21 cellular contexts compared by ENCODE assay signal in genomic region chrX:71846429-71846828, GRCh38.
A peak's percentile ranks its signal among the peaks of the same experiment; 100 is the strongest.
DNase-seq lines count a peak whose midpoint lies in the region; ATAC-seq and TF ChIP-seq lines count a peak whose summit lies in the region.
"Had no signal": no experiment of that assay in that cellular context is flagged by ENCODE, and none has a peak within 500 bp of the region (broad histone marks: within the 10 kb centered on the region; RNA-seq: fewer than 3 reads in every experiment).

No MANE protein-coding gene starts in this region.

- CTCF ChIA-PET in IMR-90 (lab: Yijun Ruan, JAX) (no interaction called here), PC-9 (lab: Charles Lee) (no interaction called here)
- CTCF ChIA-PET in activated CD4-positive, alpha-beta T cell treated with anti-CD3 and anti-CD28 coated beads, Interleukin-2, amount 10 ng/mL, durations not matched to agents 7 days and 5 days (lab: Charles Lee) = no interaction called here

- H3K56ac ChIP-seq in IMR-90 (ENCODE audit: extremely low read depth, insufficient read depth, low read length) = no peak overlapping the region

- H2BK20ac ChIP-seq in IMR-90 (ENCODE audit: low read depth, low read length) = no peak overlapping the region

- no peaks in the 10 kb centered on the region for H4K20me1 ChIP-seq in IMR-90 (ENCODE audit: insufficient read depth, low read length)
- no peaks in the 10 kb centered on the region for H4K20me1 ChIP-seq in PC-9 (ENCODE audit: insufficient read depth)

- H3K9me3 Mint-ChIP-seq in activated CD4-positive, alpha-beta T cell treated with anti-CD3 and anti-CD28 coated beads, Interleukin-2, amount 10 ng/mL, durations not matched to agents 7 days and 5 days = no peaks in the 10 kb centered on the region
- H3K9me3 Mint-ChIP-seq: T-helper 1 cell treated with Interleukin-12 subunit alpha and Interleukin-12 subunit beta and Interleukin-4 antibody, amounts not matched to agents 30 μg/mL and 1 μg/mL, for 36 hours had no signal

- H4K5ac ChIP-seq in IMR-90 (ENCODE audit: low read depth, low read length) = no peak overlapping the region

- H4K8ac ChIP-seq in IMR-90 (ENCODE audit: low read depth in 2 of 2, low read length in 2 of 2) = no peak overlapping the region

- H3K27me3 ChIP-seq in IMR-90 (ENCODE audit: control insufficient read depth, insufficient read depth, low read length) = peaks cover 5% of the 10 kb centered on the region
- H3K27me3 ChIP-seq in brain microvascular endothelial cell (replicated peaks) = no peaks in the 10 kb centered on the region
- H3K27me3 ChIP-seq in PC-9 (ENCODE audit: insufficient read depth, low read depth) = peaks cover 11% of the 10 kb centered on the region

- TF ChIP-seq POLR2A in IMR-90 (IDR thresholded peaks at IDR 0.05; ENCODE audit: low read depth, low read length) = no peak

- WGBS in IMR-90 (ENCODE audit: extremely low coverage in 2 of 2, insufficient read length in 1 of 2), 2 experiments = no CpG with 5 or more reads among the region's 1 CpG

- no peaks in the 10 kb centered on the region for H3K9me3 ChIP-seq in IMR-90 (ENCODE audit: control insufficient read depth, insufficient read depth, low read length)
- no peaks in the 10 kb centered on the region for H3K9me3 ChIP-seq in PC-9 (ENCODE audit: insufficient read depth, low read depth)

- no peaks in the 10 kb centered on the region for H3K4me1 ChIP-seq in IMR-90 (ENCODE audit: control insufficient read depth, insufficient read depth, low read length)
- no peaks in the 10 kb centered on the region for H3K4me1 ChIP-seq in PC-9 (replicated peaks; ENCODE audit: insufficient read depth)

- H3K27ac ChIP-seq in IMR-90 (ENCODE audit: insufficient read depth, low read length) (no peak overlapping the region), brain microvascular endothelial cell (no peak overlapping the region), PC-9 (no peak overlapping the region)
- H3K27ac ChIP-seq: skin epidermis, WERI-Rb-1 had no signal

- no peak overlapping the region for H4K91ac ChIP-seq in IMR-90 (ENCODE audit: insufficient read depth, low read depth, low read length)

- H2AK5ac ChIP-seq in IMR-90 (ENCODE audit: low read depth, low read length) = no peak overlapping the region

- no peaks in the 10 kb centered on the region for H3K36me3 ChIP-seq in IMR-90 (ENCODE audit: control insufficient read depth, insufficient read depth, low read length)
- H3K36me3 ChIP-seq in brain microvascular endothelial cell (replicated peaks) = no peaks in the 10 kb centered on the region
- no peaks in the 10 kb centered on the region for H3K36me3 ChIP-seq in PC-9 (ENCODE audit: low read depth)
- H3K36me3 ChIP-seq: WERI-Rb-1 had no signal

- H3K36me3 Mint-ChIP-seq in activated CD4-positive, alpha-beta T cell treated with anti-CD3 and anti-CD28 coated beads, Interleukin-2, amount 10 ng/mL, durations not matched to agents 7 days and 5 days (ENCODE audit: low read depth) = no peaks in the 10 kb centered on the region
- H3K36me3 Mint-ChIP-seq: CD14-positive monocyte had no signal

- H3K4me3 Mint-ChIP-seq in activated CD4-positive, alpha-beta T cell treated with anti-CD3 and anti-CD28 coated beads, Interleukin-2, amount 10 ng/mL, durations not matched to agents 7 days and 5 days = no peak overlapping the region
- H3K4me3 Mint-ChIP-seq: CD14-positive monocyte; endodermal cell; nephron; T-helper 1 cell treated with Interleukin-12 subunit alpha and Interleukin-12 subunit beta and Interleukin-4 antibody, amounts not matched to agents 30 μg/mL and 1 μg/mL, for 36 hours had no signal

- H2AK9ac ChIP-seq in IMR-90 (replicated peaks; ENCODE audit: low read depth, low read length, poor library complexity) = no peak overlapping the region

- H3K79me2 ChIP-seq in PC-9 (ENCODE audit: low read depth) = no peaks in the 10 kb centered on the region

- DNase-seq in Caki2 (ENCODE audit: low read depth) (peak; percentile 67), IMR-90 (peak; percentile 73), brain microvascular endothelial cell (peak; percentile 69), kidney tubule cell (ENCODE audit: low spot score) (peak; percentile 45), AML-193 (lab: John Stamatoyannopoulos, UW) (no peak), anterior cingulate cortex (lab: John Stamatoyannopoulos, UW) (no peak), PC-9 (no peak)
- DNase-seq in activated CD4-positive, alpha-beta T cell treated with anti-CD3 and anti-CD28 coated beads, Interleukin-2, amount 10 ng/mL, durations not matched to agents 7 days and 5 days = no peak
- DNase-seq: activated CD4-positive, alpha-beta T cell treated with anti-CD3 and anti-CD28 coated beads, Interleukin-2, amount 50 U/mL, for 4 hours; amniotic stem cell; endodermal cell; left cardiac atrium; midbrain; NCI-H2171; posterior cingulate gyrus; stimulated activated CD4-positive, alpha-beta T cell treated with anti-CD3 and anti-CD28 coated beads, Interleukin-4, amount 100 ng/mL, for 24 hours; WERI-Rb-1 had no signal

- POLR2A ChIA-PET in IMR-90 (lab: Charles Lee; ENCODE audit: unreplicated experiment) = no interaction called here
- POLR2A ChIA-PET in PC-9 (lab: Charles Lee; ENCODE audit: unreplicated experiment) = no interaction called here
- POLR2A ChIA-PET in activated CD4-positive, alpha-beta T cell treated with anti-CD3 and anti-CD28 coated beads, Interleukin-2, amount 10 ng/mL, durations not matched to agents 7 days and 5 days (lab: Charles Lee) = no interaction called here

- no TSS peak for BruUV-seq in IMR-90 (replicated peaks; lab: Mats Ljungman, UMichigan)
- no TSS peak for BruUV-seq in PC-9 (replicated peaks; lab: Mats Ljungman, UMichigan)

- H3K4me1 Mint-ChIP-seq in activated CD4-positive, alpha-beta T cell treated with anti-CD3 and anti-CD28 coated beads, Interleukin-2, amount 10 ng/mL, durations not matched to agents 7 days and 5 days = no peaks in the 10 kb centered on the region
- H3K4me1 Mint-ChIP-seq: CD14-positive monocyte, endodermal cell, nephron had no signal

- H2BK5ac ChIP-seq in IMR-90 (ENCODE audit: low read depth, low read length, poor library complexity, severe bottlenecking) = no peak overlapping the region

- peaks cover 6% of the 10 kb centered on the region for H3K27me3 Mint-ChIP-seq in activated CD4-positive, alpha-beta T cell treated with anti-CD3 and anti-CD28 coated beads, Interleukin-2, amount 10 ng/mL, durations not matched to agents 7 days and 5 days

- ATAC-seq in IMR-90 (ENCODE audit: low read depth) = peak; percentile 80
- ATAC-seq: left cardiac atrium had no signal

- in situ Hi-C loops in Caki2 (cut with HindIII; ENCODE audit: low pct_unique_long_range_greater_than_20kb, low sequenced_read_pairs) = no loop called here
- in situ Hi-C loops in IMR-90 (cut with MboI; ENCODE audit: low sequenced_read_pairs) = no loop called here
- in situ Hi-C loops in brain microvascular endothelial cell (cut with HindIII; ENCODE audit: low pct_ligation_motif_present, low sequenced_read_pairs) = no loop called here

- no peak overlapping the region for H3K27ac Mint-ChIP-seq in activated CD4-positive, alpha-beta T cell treated with anti-CD3 and anti-CD28 coated beads, Interleukin-2, amount 10 ng/mL, durations not matched to agents 7 days and 5 days
- H3K27ac Mint-ChIP-seq: CD14-positive monocyte; endodermal cell; nephron; T-helper 1 cell treated with Interleukin-12 subunit alpha and Interleukin-12 subunit beta and Interleukin-4 antibody, amounts not matched to agents 30 μg/mL and 1 μg/mL, for 36 hours had no signal

- no peaks in the 10 kb centered on the region for H3K9me1 ChIP-seq in IMR-90 (ENCODE audit: insufficient read depth, low read length)

- H3K4me3 ChIP-seq in IMR-90 (ENCODE audit: insufficient read depth, low read depth, low read length) = no peak overlapping the region
- H3K4me3 ChIP-seq in brain microvascular endothelial cell (ENCODE audit: low read depth, low read length) = no peak overlapping the region
- no peak overlapping the region for H3K4me3 ChIP-seq in PC-9
- H3K4me3 ChIP-seq: skin epidermis had no signal

- TF ChIP-seq RAD21 in IMR-90 (IDR thresholded peaks at IDR 0.05; ENCODE audit: low read length) = no peak

- no peak overlapping the region for H3K14ac ChIP-seq in IMR-90 (replicated peaks; ENCODE audit: low read depth, low read length)

- no peaks in the 10 kb centered on the region for H3K9me2 ChIP-seq in PC-9 (ENCODE audit: insufficient read depth)

- H2BK15ac ChIP-seq in IMR-90 (ENCODE audit: low read depth, low read length) = no peak overlapping the region

- H3F3A ChIP-seq in PC-9 (ENCODE audit: insufficient read depth, low read depth) = no peaks in the 10 kb centered on the region

- TF ChIP-seq CTCF in IMR-90 (conservative IDR thresholded peaks at IDR 0.05; ENCODE audit: low read depth, low read length) (no peak), brain microvascular endothelial cell (IDR thresholded peaks at IDR 0.05; ENCODE audit: low read depth, low read length, missing control alignments) (no peak), PC-9 (conservative IDR thresholded peaks at IDR 0.05) (no peak)

- H3K9ac ChIP-seq in IMR-90 (ENCODE audit: low read depth, low read length) = no peak overlapping the region

- H3K4me2 ChIP-seq in IMR-90 (ENCODE audit: low read depth, low read length) (no peak overlapping the region), PC-9 (no peak overlapping the region)

- no peak overlapping the region for H3K18ac ChIP-seq in IMR-90 (ENCODE audit: low read depth, low read length)

- H2AFZ ChIP-seq in IMR-90 (replicated peaks; ENCODE audit: low read length, poor library complexity) (no peak overlapping the region), PC-9 (no peak overlapping the region)

- no peak overlapping the region for H3K4ac ChIP-seq in IMR-90 (ENCODE audit: low read depth, low read length)

- no peaks in the 10 kb centered on the region for H3K79me1 ChIP-seq in IMR-90 (ENCODE audit: low read depth in 1 of 2, low read length in 2 of 2)

- intact Hi-C loops in IMR-90 (cut with micrococcal nuclease) = no loop called here
- intact Hi-C loops in PC-9 (cut with micrococcal nuclease; ENCODE audit: unreplicated experiment) = no loop called here

- no peak overlapping the region for H3K23ac ChIP-seq in IMR-90 (ENCODE audit: low read depth, low read length)

- dilution Hi-C loops in IMR-90 (cut with HindIII; ENCODE audit: low sequenced_read_pairs, unreplicated experiment) = no loop called here

- no peak overlapping the region for H2BK120ac ChIP-seq in IMR-90 (ENCODE audit: low read depth, low read length)

TF ChIP-seq in IMR-90, 13 proteins besides CTCF, POLR2A, EP300 and RAD21 (continues in another document):
- TF ChIP-seq RFX5 (IDR thresholded peaks at IDR 0.05; ENCODE audit: low read depth, low read length) = no peak
- no peak for TF ChIP-seq MXI1 (IDR thresholded peaks at IDR 0.05; ENCODE audit: borderline replicate concordance, low read depth, low read length)
- no peak for TF ChIP-seq USF2 (IDR thresholded peaks at IDR 0.05; ENCODE audit: low read depth, low read length)
- no peak for TF ChIP-seq BHLHE40 (IDR thresholded peaks at IDR 0.05; ENCODE audit: low read depth, low read length)

Comparison
In these comparisons a context has a peak if more than half of its experiments do, and no peak if none do; other contexts are left out.
1. DNase-seq: peak in Caki2 (single experiment), IMR-90 (single experiment), brain microvascular endothelial cell (single experiment) and kidney tubule cell (single experiment); none in AML-193 (0 of 2), anterior cingulate cortex (0 of 58), PC-9 (0 of 2) and activated CD4-positive, alpha-beta T cell treated with anti-CD3 and anti-CD28 coated beads, Interleukin-2, amount 10 ng/mL, durations not matched to agents 7 days and 5 days (single experiment).